In the genomic region with DNA sequence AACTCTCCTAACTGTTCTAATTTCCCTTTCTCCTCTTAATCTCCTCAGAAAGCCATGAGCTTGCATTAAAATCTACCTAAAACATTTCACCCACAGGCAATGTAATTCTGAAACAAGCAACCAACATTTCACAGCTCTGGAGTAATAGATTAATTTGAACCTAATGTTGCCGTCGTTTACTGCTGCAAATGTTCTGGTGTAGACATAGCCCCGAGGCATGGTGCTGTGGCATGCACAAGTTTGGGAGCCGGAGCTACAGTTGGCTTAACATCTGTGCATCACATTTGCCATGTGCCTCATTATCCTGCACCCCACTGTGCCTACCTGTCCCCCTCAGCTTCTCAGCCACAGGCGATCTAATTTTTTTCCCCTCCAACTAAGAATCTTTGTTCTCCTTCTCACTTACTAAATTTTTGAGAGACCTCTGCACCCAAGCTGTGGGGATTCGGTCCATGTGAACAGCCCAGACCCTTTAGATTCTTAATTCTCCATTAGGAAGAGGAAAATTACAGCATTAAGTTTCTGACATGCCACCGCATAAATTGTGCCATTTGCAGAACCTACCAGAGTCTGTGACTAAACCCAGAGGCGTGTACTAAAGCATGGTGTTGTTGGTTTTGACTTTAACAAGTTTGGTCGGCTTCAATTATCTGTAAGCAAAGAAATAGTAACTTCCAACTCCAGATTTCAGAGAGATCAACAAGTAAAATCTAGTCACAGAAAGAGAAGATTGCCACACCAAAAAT, we compare ENCODE assay signal across 17 cellular contexts.
DNase-seq lines count a peak whose midpoint lies in the region; ATAC-seq and TF ChIP-seq lines count a peak whose summit lies in the region.
"Had no signal": no experiment of that assay in that cellular context is flagged by ENCODE, and none has a peak within 500 bp of the region (broad histone marks: within the 10 kb centered on the region; RNA-seq: fewer than 3 reads in every experiment).

No MANE protein-coding gene starts in this region.

- no peaks in the 10 kb centered on the region for H3K9me3 ChIP-seq in Karpas-422 (ENCODE audit: low read length)
- H3K9me3 ChIP-seq in hepatocyte (ENCODE audit: low read depth), result no peaks in the 10 kb centered on the region
- H3K9me3 ChIP-seq: suprapubic skin had no signal

- no peaks in the 10 kb centered on the region for H3K27me3 ChIP-seq in Karpas-422 (ENCODE audit: low read length)
- no peaks in the 10 kb centered on the region for H3K27me3 ChIP-seq in hepatocyte

- H2AFZ ChIP-seq in Karpas-422 (ENCODE audit: low read length) (no peak overlapping the region), hepatocyte (no peak overlapping the region)

- H3K36me3 ChIP-seq in Karpas-422 (ENCODE audit: insufficient read depth, low read length) (no peaks in the 10 kb centered on the region), hepatocyte (replicated peaks; ENCODE audit: insufficient read depth, low read depth) (no peaks in the 10 kb centered on the region)
- H3K36me3 ChIP-seq: suprapubic skin had no signal

- H3K4me3 ChIP-seq in Karpas-422 (ENCODE audit: low read length) (no peak overlapping the region), hepatocyte (no peak overlapping the region)
- H3K4me3 ChIP-seq: suprapubic skin had no signal

- H3K9me2 ChIP-seq in Karpas-422 (replicated peaks; ENCODE audit: insufficient read depth, low read length) (no peaks in the 10 kb centered on the region), hepatocyte (replicated peaks; ENCODE audit: insufficient read depth) (no peaks in the 10 kb centered on the region)

- H3K4me1 Mint-ChIP-seq in progenitor cell of endocrine pancreas (ENCODE audit: low read depth), result peaks cover 51% of the 10 kb centered on the region

- ATAC-seq in HG02885 (IDR thresholded peaks at IDR 0.05; ENCODE audit: poor library complexity, unreplicated experiment) (no peak), Right ventricle myocardium superior (ENCODE audit: poor library complexity) (no peak)
- ATAC-seq: HCT116 had no signal

- no peaks in the 10 kb centered on the region for H4K20me1 ChIP-seq in Karpas-422 (ENCODE audit: insufficient read depth, low read depth, low read length)
- H4K20me1 ChIP-seq in hepatocyte (ENCODE audit: insufficient read depth, poor library complexity, severe bottlenecking), result no peaks in the 10 kb centered on the region

- no peaks in the 10 kb centered on the region for H3K4me1 ChIP-seq in Karpas-422 (ENCODE audit: low read length)
- peaks cover 13% of the 10 kb centered on the region for H3K4me1 ChIP-seq in hepatocyte (ENCODE audit: insufficient read depth)

- no peaks in the 10 kb centered on the region for H3K27me3 Mint-ChIP-seq in progenitor cell of endocrine pancreas

- H3K27ac ChIP-seq in Karpas-422 (ENCODE audit: low read length) (no peak overlapping the region), hepatocyte (no peak overlapping the region)
- H3K27ac ChIP-seq: suprapubic skin had no signal

- H3K27ac Mint-ChIP-seq in progenitor cell of endocrine pancreas, result peak overlapping the region; percentile 2

- no peaks in the 10 kb centered on the region for H3K9me3 Mint-ChIP-seq in progenitor cell of endocrine pancreas (ENCODE audit: low read depth)

- WGBS in hepatocyte (ENCODE audit: low lambda C conversion rate, missing lambda C conversion rate), result 62% methylated on average over 9 of the region's 9 CpGs

- TF ChIP-seq CTCF in hepatocyte (IDR thresholded peaks at IDR 0.05; ENCODE audit: poor library complexity) (no peak), progenitor cell of endocrine pancreas (IDR thresholded peaks at IDR 0.05; ENCODE audit: unreplicated experiment) (no peak)

- H3K79me2 ChIP-seq in Karpas-422 (ENCODE audit: low read length) (no peaks in the 10 kb centered on the region), hepatocyte (peaks cover 61% of the 10 kb centered on the region)

- DNase-seq in DMS 273 treated with DMSO at 0.1 percent for 48 hours (lab: John Stamatoyannopoulos, UW), result peak; percentile 78
- DNase-seq in Karpas-422, result peak; percentile 21
- DNase-seq in hepatocyte (ENCODE audit: low spot score), result no peak
- no peak for DNase-seq in progenitor cell of endocrine pancreas (ENCODE audit: low spot score, unreplicated experiment)
- no peak for DNase-seq in dedifferentiated amniotic fluid mesenchymal stem cell (ENCODE audit: extremely low spot score)
- no peak for DNase-seq in activated T-cell treated with anti-CD3 and anti-CD28 coated beads, Interleukin-2, amount 50 U/mL, for 1 hour
- no peak for DNase-seq in Right ventricle myocardium superior
- DNase-seq: activated CD4-positive, alpha-beta T cell treated with anti-CD3 and anti-CD28 coated beads for 4 hours; activated gamma-delta T cell; anterior cingulate cortex; foreskin melanocyte; NCI-H146; SIG-M5; T-helper 9 cell had no signal

- H3K4me2 ChIP-seq in Karpas-422 (ENCODE audit: low read depth, low read length, poor library complexity, severe bottlenecking) (no peak overlapping the region), hepatocyte (peak overlapping the region; percentile 28)

- H3K4me3 Mint-ChIP-seq in progenitor cell of endocrine pancreas (ENCODE audit: low read depth), result peak overlapping the region; percentile 23

- no peak overlapping the region for H3K9ac ChIP-seq in Karpas-422 (ENCODE audit: low read length)

- H3K36me3 Mint-ChIP-seq in progenitor cell of endocrine pancreas (ENCODE audit: insufficient read depth), result no peaks in the 10 kb centered on the region

- intact Hi-C loops in Right ventricle myocardium superior (cut with DNase I), result no loop called here

Comparison
In these comparisons a context has a peak if more than half of its experiments do, and no peak if none do; other contexts are left out.
1. DNase-seq: peak in DMS 273 treated with DMSO at 0.1 percent for 48 hours (single experiment) and Karpas-422 (single experiment); none in hepatocyte (single experiment), progenitor cell of endocrine pancreas (single experiment), dedifferentiated amniotic fluid mesenchymal stem cell (single experiment), activated T-cell treated with anti-CD3 and anti-CD28 coated beads, Interleukin-2, amount 50 U/mL, for 1 hour (single experiment) and Right ventricle myocardium superior (single experiment).